Comparison of ENCODE assay signal across 8 cellular contexts in the genomic region with DNA sequence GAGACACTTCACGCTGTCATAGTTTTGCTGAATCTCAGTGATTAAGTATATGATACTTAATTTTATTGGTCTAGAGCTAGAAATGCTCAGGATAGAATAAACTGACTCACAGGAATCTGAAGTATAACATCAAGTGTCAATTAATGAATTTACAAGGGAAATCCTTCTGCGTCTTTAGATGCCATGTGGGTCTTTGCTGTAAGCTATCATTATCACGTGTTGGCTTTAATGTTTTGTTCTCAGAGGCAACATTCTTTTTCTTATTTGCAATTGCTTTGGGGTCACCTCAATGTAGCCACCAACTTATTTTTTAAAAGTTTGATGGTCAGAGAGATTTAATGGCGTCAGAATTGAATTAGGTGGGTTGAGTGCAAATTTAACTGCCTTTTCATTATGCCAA.
"Had no signal": no experiment of that assay in that cellular context is flagged by ENCODE, and none has a peak within 500 bp of the region (broad histone marks: within the 10 kb centered on the region; RNA-seq: fewer than 3 reads in every experiment).

No MANE protein-coding gene starts in this region.

- FAIRE-seq: G401.6, GM12878, GM12891, GM12892, GM18507, GM19239 had no signal

- DNase-seq: GDM1, GF-D8 had no signal

- H3K4me3 ChIP-seq: GM12878 had no signal
